Comparison of ENCODE assay signal across 8 cellular contexts in the genomic region with DNA sequence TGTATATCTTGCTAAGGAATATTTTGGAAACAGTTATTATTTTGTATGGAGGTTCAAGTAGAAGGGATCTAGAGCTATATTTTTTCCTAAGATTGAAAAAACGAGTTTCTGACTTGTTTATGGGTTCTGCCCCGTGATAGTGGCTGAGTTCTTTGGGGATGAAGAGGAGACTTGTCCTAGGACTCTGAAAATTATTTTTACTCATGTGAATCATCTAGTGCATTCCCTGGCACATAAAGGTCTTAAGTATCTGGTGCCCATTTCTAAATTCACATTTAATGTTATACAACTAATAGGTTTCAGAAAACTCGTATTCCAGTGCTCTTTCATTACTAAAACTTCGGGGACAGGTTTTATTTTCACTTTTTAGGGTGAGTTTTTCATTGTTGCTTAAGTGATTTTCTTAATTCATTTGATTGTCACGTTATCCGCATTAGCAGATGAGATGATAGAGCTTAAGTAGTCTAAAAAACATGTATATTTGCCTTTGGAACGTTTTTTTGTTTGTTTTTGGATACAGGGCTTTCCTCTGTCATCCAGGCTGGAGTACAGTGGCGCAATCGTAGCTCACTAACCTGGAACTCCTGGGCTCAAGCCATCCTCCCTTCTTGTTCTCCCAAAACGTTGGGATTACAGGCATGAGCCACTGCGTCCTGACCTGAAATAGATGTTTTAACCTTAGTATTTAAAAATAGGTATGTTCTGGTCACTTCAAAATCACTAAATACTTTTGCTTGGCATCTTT. TPM values are rescaled to one million over a fixed set of nuclear protein-coding genes. Genes with fewer than 3 reads are reported as not detected.
DNase-seq lines count a peak whose midpoint lies in the region; ATAC-seq and TF ChIP-seq lines count a peak whose summit lies in the region.

No MANE protein-coding gene starts in this region.

- H3K4me3 ChIP-seq in GM12865 (ENCODE audit: low read depth, low read length) (peak overlapping the region; percentile 99), RWPE2 (ENCODE audit: severe bottlenecking) (peak overlapping the region; percentile 81), epithelial cell of proximal tubule (ENCODE audit: low read depth, low read length) (peak overlapping the region; percentile 90), rectal smooth muscle tissue (ENCODE audit: low read length) (peak overlapping the region; percentile 98)

- H3K27ac ChIP-seq in RWPE2 (ENCODE audit: poor library complexity, severe bottlenecking) (peak overlapping the region; percentile 94), rectal smooth muscle tissue (ENCODE audit: low read depth, low read length) (peak overlapping the region; percentile 99)

- H3K4me1 ChIP-seq in RWPE2 (ENCODE audit: insufficient read depth, poor library complexity, severe bottlenecking), result no peaks in the 10 kb centered on the region
- H3K4me1 ChIP-seq in rectal smooth muscle tissue (ENCODE audit: control insufficient read depth, insufficient read depth, low read length), result peaks cover 16% of the 10 kb centered on the region

- H3K9ac ChIP-seq in rectal smooth muscle tissue (ENCODE audit: low read length), result no peak overlapping the region

- no peaks in the 10 kb centered on the region for H3K9me3 ChIP-seq in RWPE2 (ENCODE audit: severe bottlenecking)

- H3K36me3 ChIP-seq in RWPE2 (ENCODE audit: low read depth) (peaks cover 27% of the 10 kb centered on the region), rectal smooth muscle tissue (ENCODE audit: control insufficient read depth, insufficient read depth, low read length) (no peaks in the 10 kb centered on the region)

- no peak for DNase-seq in GM12865 (ENCODE audit: low read depth)
- no peak for DNase-seq in RWPE2 (ENCODE audit: low spot score)
- DNase-seq in epithelial cell of proximal tubule (ENCODE audit: low read depth), result no peak
- no peak for DNase-seq in retina
- no peak for DNase-seq in DMS153 treated with DMSO at 0.1 percent for 48 hours (lab: John Stamatoyannopoulos, UW; ENCODE audit: unreplicated experiment)

- H3K27me3 ChIP-seq in RWPE2 (ENCODE audit: insufficient read depth, poor library complexity, severe bottlenecking), result no peaks in the 10 kb centered on the region
- no peaks in the 10 kb centered on the region for H3K27me3 ChIP-seq in rectal smooth muscle tissue (ENCODE audit: control insufficient read depth, insufficient read depth, low read length)

- no peak for TF ChIP-seq CTCF in GM12865 (IDR thresholded peaks at IDR 0.05; ENCODE audit: insufficient read depth, low read depth, low read length, missing control alignments)
- no peak for TF ChIP-seq CTCF in RWPE2 (IDR thresholded peaks at IDR 0.05; ENCODE audit: poor library complexity, severe bottlenecking)
- no peak for TF ChIP-seq CTCF in epithelial cell of proximal tubule (conservative IDR thresholded peaks at IDR 0.05; ENCODE audit: low read depth, low read length)

- no peak for ATAC-seq in RWPE2 (ENCODE audit: low read depth)
- no peak for ATAC-seq in HG03378 (IDR thresholded peaks at IDR 0.05; ENCODE audit: unreplicated experiment)
- ATAC-seq in HG03432 (IDR thresholded peaks at IDR 0.05; ENCODE audit: unreplicated experiment), result no peak

RNA-seq across cellular contexts. Expression of a gene that starts 2.1 kb away (rescaled TPM):
- 9.1 and 23.9 TPM in 2 replicates for total RNA-seq in epithelial cell of proximal tubule

RNA-seq across cellular contexts. Expression of a gene that starts 2.7 kb away (rescaled TPM):
- 15.7 and 19.5 TPM in 2 replicates for total RNA-seq in epithelial cell of proximal tubule

RNA-seq across cellular contexts. Expression of a gene that starts 21.9 kb away (rescaled TPM):
- total RNA-seq in epithelial cell of proximal tubule, result not detected in 2 replicates

RNA-seq across cellular contexts. Expression of a gene that starts 32.6 kb away (rescaled TPM):
- not detected in 2 replicates for total RNA-seq in epithelial cell of proximal tubule

RNA-seq across cellular contexts. Expression of a gene that starts 35.8 kb away (rescaled TPM):
- total RNA-seq in epithelial cell of proximal tubule, result 0.58 and 2.2 TPM in 2 replicates
